17 cellular contexts compared by ENCODE assay signal in the genomic region with DNA sequence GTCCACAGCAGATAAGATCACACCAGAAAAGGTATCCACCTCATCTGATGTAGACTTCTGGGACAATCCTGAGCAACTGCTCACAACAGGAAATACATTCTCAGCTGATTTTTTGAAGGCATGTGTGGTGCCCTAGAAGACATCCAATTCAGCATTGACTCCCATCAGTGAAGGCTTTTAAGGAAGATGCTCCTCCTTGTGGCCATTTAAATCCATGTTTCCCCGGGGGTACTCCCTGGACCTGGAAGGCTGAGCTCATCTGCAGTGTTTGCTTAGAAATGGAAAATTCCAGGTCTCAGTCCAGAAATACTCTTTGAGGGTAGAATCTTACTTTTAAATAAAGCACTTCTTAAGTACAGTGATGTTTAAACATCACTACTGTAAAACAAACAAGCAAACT.
DNase-seq lines count a peak whose midpoint lies in the region; ATAC-seq and TF ChIP-seq lines count a peak whose summit lies in the region.
"Had no signal": no experiment of that assay in that cellular context is flagged by ENCODE, and none has a peak within 500 bp of the region (broad histone marks: within the 10 kb centered on the region; RNA-seq: fewer than 3 reads in every experiment).

No MANE protein-coding gene starts in this region.

- H3K4me3 Mint-ChIP-seq in endothelial cell (ENCODE audit: unreplicated experiment) (no peak overlapping the region), nephron progenitor cell (no peak overlapping the region)
- H3K4me3 Mint-ChIP-seq in activated T-cell treated with anti-CD3 and anti-CD28 coated beads, Interleukin-2, amount 50 U/mL, for 4 hours, result no peak overlapping the region
- H3K4me3 Mint-ChIP-seq: CD8-positive, alpha-beta T cell had no signal

- no peak overlapping the region for H3K27ac Mint-ChIP-seq in endothelial cell (ENCODE audit: unreplicated experiment)
- H3K27ac Mint-ChIP-seq in nephron progenitor cell, result no peak overlapping the region
- H3K27ac Mint-ChIP-seq: CD8-positive, alpha-beta T cell had no signal

- no peaks in the 10 kb centered on the region for H3K9me3 Mint-ChIP-seq in endothelial cell (ENCODE audit: unreplicated experiment)
- H3K9me3 Mint-ChIP-seq in nephron progenitor cell, result no peaks in the 10 kb centered on the region
- no peaks in the 10 kb centered on the region for H3K9me3 Mint-ChIP-seq in activated T-cell treated with anti-CD3 and anti-CD28 coated beads, Interleukin-2, amount 50 U/mL, for 4 hours
- H3K9me3 Mint-ChIP-seq: CD8-positive, alpha-beta T cell had no signal

- ATAC-seq in activated T-cell treated with anti-CD3 and anti-CD28 coated beads, Interleukin-2, amount 50 U/mL, for 4 hours, result no peak
- ATAC-seq: body of pancreas; CD8-positive, alpha-beta T cell had no signal

- H3K27me3 Mint-ChIP-seq in endothelial cell (ENCODE audit: unreplicated experiment) (peaks cover 7% of the 10 kb centered on the region), nephron progenitor cell (ENCODE audit: low read depth, poor library complexity) (peaks cover 77% of the 10 kb centered on the region)
- peaks cover 31% of the 10 kb centered on the region for H3K27me3 Mint-ChIP-seq in activated T-cell treated with anti-CD3 and anti-CD28 coated beads, Interleukin-2, amount 50 U/mL, for 4 hours (ENCODE audit: low read depth)

- H3K4me3 ChIP-seq in LNCaP clone FGC (ENCODE audit: low read depth, low read length), result no peak overlapping the region
- H3K4me3 ChIP-seq: body of pancreas, transverse colon had no signal

- peaks cover 2% of the 10 kb centered on the region for H3K4me1 Mint-ChIP-seq in endothelial cell (ENCODE audit: unreplicated experiment)
- H3K4me1 Mint-ChIP-seq in nephron progenitor cell, result no peaks in the 10 kb centered on the region
- no peaks in the 10 kb centered on the region for H3K4me1 Mint-ChIP-seq in activated T-cell treated with anti-CD3 and anti-CD28 coated beads, Interleukin-2, amount 50 U/mL, for 4 hours (ENCODE audit: low read depth)

- H3K36me3 Mint-ChIP-seq in endothelial cell (ENCODE audit: low read depth, unreplicated experiment) (no peaks in the 10 kb centered on the region), nephron progenitor cell (ENCODE audit: low read depth) (no peaks in the 10 kb centered on the region)
- no peaks in the 10 kb centered on the region for H3K36me3 Mint-ChIP-seq in activated T-cell treated with anti-CD3 and anti-CD28 coated beads, Interleukin-2, amount 50 U/mL, for 4 hours (ENCODE audit: insufficient read depth)
- H3K36me3 Mint-ChIP-seq: CD8-positive, alpha-beta T cell had no signal

- TF ChIP-seq CTCF in LNCaP clone FGC (IDR thresholded peaks at IDR 0.05; ENCODE audit: control insufficient read depth, extremely low read depth, insufficient read depth), result peak; percentile 56
- no peak for TF ChIP-seq CTCF in endothelial cell (IDR thresholded peaks at IDR 0.05; ENCODE audit: unreplicated experiment)
- peak; percentile 44 for TF ChIP-seq CTCF in nephron progenitor cell (IDR thresholded peaks at IDR 0.05)

- peak; percentile 14 for DNase-seq in H4 (ENCODE audit: low spot score)
- no peak for DNase-seq in LNCaP clone FGC (ENCODE audit: low read depth)
- DNase-seq in endothelial cell (ENCODE audit: low spot score), result peak; percentile 20
- DNase-seq in nephron progenitor cell, result no peak
- no peak for DNase-seq in hypothalamus (lab: John Stamatoyannopoulos, UW)
- no peak for DNase-seq in NCI-H1048 (lab: John Stamatoyannopoulos, UW)
- DNase-seq in activated T-cell treated with anti-CD3 and anti-CD28 coated beads, Interleukin-2, amount 50 U/mL, for 4 hours, result no peak
- DNase-seq in putamen (ENCODE audit: low spot score), result no peak
- DNase-seq: activated naive CD4-positive, alpha-beta T cell treated with Interleukin-2 at 50 U/mL for 16 hours; body of pancreas; CD8-positive, alpha-beta T cell; effector CD4-positive, alpha-beta T cell; foreskin fibroblast; NCI-H1436 treated with DMSO at 0.1 percent for 48 hours; retina; stimulated activated CD4-positive, alpha-beta T cell treated with anti-CD3 and anti-CD28 coated beads, Interleukin-4, amount 100 ng/mL, for 24 hours; transverse colon had no signal

Comparison
In these comparisons a context has a peak if more than half of its experiments do, and no peak if none do; other contexts are left out.
1. DNase-seq: peak in H4 (single experiment) and endothelial cell (single experiment); none in LNCaP clone FGC (single experiment), nephron progenitor cell (single experiment), hypothalamus (0 of 51), NCI-H1048 (single experiment), activated T-cell treated with anti-CD3 and anti-CD28 coated beads, Interleukin-2, amount 50 U/mL, for 4 hours (single experiment) and putamen (single experiment).